ENCODE assay signal across 8 cellular contexts in the genomic region with DNA sequence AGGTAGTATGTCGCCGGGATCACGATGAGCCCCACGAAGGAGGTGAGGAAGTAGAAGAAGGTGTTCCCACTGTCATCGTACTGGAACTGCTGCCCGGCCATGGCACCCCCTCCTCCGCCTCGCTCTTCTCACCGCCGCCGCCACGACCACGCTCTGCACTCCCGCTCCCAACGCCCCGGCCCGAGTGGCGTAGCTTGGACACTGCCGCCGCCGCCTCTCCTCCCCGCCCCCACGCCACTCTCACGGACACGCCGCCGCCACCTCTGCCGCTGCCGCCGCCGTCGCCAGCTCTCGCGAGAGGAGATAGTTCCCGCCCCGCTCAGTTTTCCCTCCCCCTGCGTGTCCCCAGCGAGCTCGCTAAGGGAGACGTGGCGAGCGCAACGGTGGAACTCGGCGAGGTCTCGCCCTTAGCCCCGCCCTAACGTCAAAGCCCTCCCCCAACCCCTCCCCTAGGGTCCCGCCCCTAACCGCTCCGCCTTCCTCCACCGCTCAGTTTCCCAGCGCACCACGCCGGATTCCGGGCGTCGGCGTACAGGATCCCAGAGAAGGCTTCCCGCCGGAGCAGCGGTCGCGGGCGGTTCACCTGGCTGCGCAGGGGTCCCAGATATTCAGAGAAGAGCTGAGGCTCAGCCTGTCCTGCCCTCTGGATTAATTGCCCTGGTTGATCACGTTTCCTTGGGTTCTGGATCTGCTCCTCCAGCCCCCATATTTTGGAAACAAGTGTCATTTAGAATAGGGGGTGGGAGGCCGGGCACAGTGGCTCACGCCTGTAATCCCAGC. TPM values are rescaled to one million over a fixed set of nuclear protein-coding genes. Genes with fewer than 3 reads are reported as not detected.
A peak's percentile ranks its signal among the peaks of the same experiment; 100 is the strongest.
DNase-seq lines count a peak whose midpoint lies in the region; ATAC-seq and TF ChIP-seq lines count a peak whose summit lies in the region.

A gene with protein sequence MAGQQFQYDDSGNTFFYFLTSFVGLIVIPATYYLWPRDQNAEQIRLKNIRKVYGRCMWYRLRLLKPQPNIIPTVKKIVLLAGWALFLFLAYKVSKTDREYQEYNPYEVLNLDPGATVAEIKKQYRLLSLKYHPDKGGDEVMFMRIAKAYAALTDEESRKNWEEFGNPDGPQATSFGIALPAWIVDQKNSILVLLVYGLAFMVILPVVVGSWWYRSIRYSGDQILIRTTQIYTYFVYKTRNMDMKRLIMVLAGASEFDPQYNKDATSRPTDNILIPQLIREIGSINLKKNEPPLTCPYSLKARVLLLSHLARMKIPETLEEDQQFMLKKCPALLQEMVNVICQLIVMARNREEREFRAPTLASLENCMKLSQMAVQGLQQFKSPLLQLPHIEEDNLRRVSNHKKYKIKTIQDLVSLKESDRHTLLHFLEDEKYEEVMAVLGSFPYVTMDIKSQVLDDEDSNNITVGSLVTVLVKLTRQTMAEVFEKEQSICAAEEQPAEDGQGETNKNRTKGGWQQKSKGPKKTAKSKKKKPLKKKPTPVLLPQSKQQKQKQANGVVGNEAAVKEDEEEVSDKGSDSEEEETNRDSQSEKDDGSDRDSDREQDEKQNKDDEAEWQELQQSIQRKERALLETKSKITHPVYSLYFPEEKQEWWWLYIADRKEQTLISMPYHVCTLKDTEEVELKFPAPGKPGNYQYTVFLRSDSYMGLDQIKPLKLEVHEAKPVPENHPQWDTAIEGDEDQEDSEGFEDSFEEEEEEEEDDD (minus strand): TSS at position 300 of the 780 bp plus-strand sequence. CDS start 199 bp downstream, at position 101.

- H3K36me3 ChIP-seq in PC-9 (ENCODE audit: low read depth) (peaks cover 12% of the 10 kb centered on the region), mucosa of stomach (ENCODE audit: control insufficient read depth, insufficient read depth, low read length) (no peaks in the 10 kb centered on the region)

- H2AFZ ChIP-seq in PC-9, result peak within 1 kb of the TSS; percentile 98

- DNase-seq in DMS53 (lab: John Stamatoyannopoulos, UW) (peak; percentile 98), KBM-7 (peak; percentile 91), PC-9 (peak; percentile 94 to 97), epithelial cell of proximal tubule (ENCODE audit: low read depth) (peak; percentile 42)
- DNase-seq in activated T-cell treated with anti-CD3 and anti-CD28 coated beads, Interleukin-2, amount 50 U/mL, for 1 hour, result peak; percentile 97
- peak; percentile 98 for DNase-seq in stimulated activated CD8-positive, alpha-beta memory T cell treated with anti-CD3 and anti-CD28 coated beads, Interleukin-4, amount 100 ng/mL, for 48 hours

- BruUV-seq in PC-9 (replicated peaks; lab: Mats Ljungman, UMichigan), result no TSS peak

- intact Hi-C loops in PC-9 (cut with micrococcal nuclease; ENCODE audit: unreplicated experiment), result no loop called here

- ATAC-seq in GM21717 (IDR thresholded peaks at IDR 0.05; ENCODE audit: unreplicated experiment), result peak; percentile 90

- H3K9ac ChIP-seq in mucosa of stomach (ENCODE audit: low read length), result peak within 1 kb of the TSS; percentile 94

- H3K4me1 ChIP-seq in PC-9 (replicated peaks; ENCODE audit: insufficient read depth), result peaks cover 33% of the 10 kb centered on the region
- H3K4me1 ChIP-seq in mucosa of stomach (ENCODE audit: control insufficient read depth, insufficient read depth, low read length), result peaks cover 6% of the 10 kb centered on the region

- peaks cover 20% of the 10 kb centered on the region; the same call in 1 of the 2 replicates for H3F3A ChIP-seq in PC-9 (ENCODE audit: insufficient read depth, low read depth)

- H3K4me2 ChIP-seq in PC-9, result peak within 1 kb of the TSS; percentile 90

- CTCF ChIA-PET in PC-9 (lab: Charles Lee), result no interaction called here

- TF ChIP-seq CTCF in PC-9 (conservative IDR thresholded peaks at IDR 0.05) (no peak), epithelial cell of proximal tubule (conservative IDR thresholded peaks at IDR 0.05; ENCODE audit: low read depth, low read length) (no peak)

- H3K9me3 ChIP-seq in PC-9 (ENCODE audit: insufficient read depth, low read depth) (no peaks in the 10 kb centered on the region), mucosa of stomach (ENCODE audit: control insufficient read depth, low read length) (no peaks in the 10 kb centered on the region)

- POLR2A ChIA-PET in PC-9 (lab: Charles Lee; ENCODE audit: unreplicated experiment), result interaction anchor here (0.7 to 0.8 kb wide), 3 partner anchors 499 to 1045 kb away, joined by 3 to 7 read pairs (median 4); a partner anchor contains a TSS

- peaks cover 55% of the 10 kb centered on the region for H3K79me2 ChIP-seq in PC-9 (ENCODE audit: low read depth)

- no peaks in the 10 kb centered on the region for H3K9me2 ChIP-seq in PC-9 (ENCODE audit: insufficient read depth)

- 0 out of 2 replicates have a peak, but pooled peaks cover 8% of the 10 kb centered on the region for H4K20me1 ChIP-seq in PC-9 (ENCODE audit: insufficient read depth)

- in situ Hi-C loops in KBM-7 (cut with MboI; ENCODE audit: low pct_unique_long_range_greater_than_20kb, low sequenced_read_pairs), result loop anchor here (25.0 kb wide), 1 partner anchor 1129 kb away; a partner anchor contains a TSS

- peak within 1 kb of the TSS; percentile 97 for H3K4me3 ChIP-seq in PC-9
- peak within 1 kb of the TSS; percentile 74 for H3K4me3 ChIP-seq in epithelial cell of proximal tubule (ENCODE audit: low read depth, low read length)
- H3K4me3 ChIP-seq in mucosa of stomach (ENCODE audit: low read length), result peak within 1 kb of the TSS; percentile 80

- peak within 1 kb of the TSS; percentile 77 for H3K27ac ChIP-seq in PC-9

- H3K27me3 ChIP-seq in PC-9 (ENCODE audit: insufficient read depth, low read depth) (no peaks in the 10 kb centered on the region), mucosa of stomach (ENCODE audit: control insufficient read depth, insufficient read depth, low read length) (no peaks in the 10 kb centered on the region)

RNA-seq across cellular contexts. Expression of the gene that starts here (rescaled TPM):
- 43.0 and 101 TPM in 2 replicates for total RNA-seq in PC-9 (2021)
- total RNA-seq in epithelial cell of proximal tubule, result 5.4 and 5.6 TPM in 2 replicates

Comparison
In these comparisons a context has a peak if more than half of its experiments do, and no peak if none do; other contexts are left out.
1. Peak in every context shown above with its lines: DNase-seq, ATAC-seq, H3K4me3 ChIP-seq and H3K27ac ChIP-seq.
2. DNase-seq: peak in every context shown above with its lines; median percentile 98 in DMS53; 98 in stimulated activated CD8-positive, alpha-beta memory T cell treated with anti-CD3 and anti-CD28 coated beads, Interleukin-4, amount 100 ng/mL, for 48 hours; 97 in activated T-cell treated with anti-CD3 and anti-CD28 coated beads, Interleukin-2, amount 50 U/mL, for 1 hour; 96 in PC-9; 91 in KBM-7; 42 in epithelial cell of proximal tubule.